ENCODE assay signal across 8 cellular contexts in the genomic region with DNA sequence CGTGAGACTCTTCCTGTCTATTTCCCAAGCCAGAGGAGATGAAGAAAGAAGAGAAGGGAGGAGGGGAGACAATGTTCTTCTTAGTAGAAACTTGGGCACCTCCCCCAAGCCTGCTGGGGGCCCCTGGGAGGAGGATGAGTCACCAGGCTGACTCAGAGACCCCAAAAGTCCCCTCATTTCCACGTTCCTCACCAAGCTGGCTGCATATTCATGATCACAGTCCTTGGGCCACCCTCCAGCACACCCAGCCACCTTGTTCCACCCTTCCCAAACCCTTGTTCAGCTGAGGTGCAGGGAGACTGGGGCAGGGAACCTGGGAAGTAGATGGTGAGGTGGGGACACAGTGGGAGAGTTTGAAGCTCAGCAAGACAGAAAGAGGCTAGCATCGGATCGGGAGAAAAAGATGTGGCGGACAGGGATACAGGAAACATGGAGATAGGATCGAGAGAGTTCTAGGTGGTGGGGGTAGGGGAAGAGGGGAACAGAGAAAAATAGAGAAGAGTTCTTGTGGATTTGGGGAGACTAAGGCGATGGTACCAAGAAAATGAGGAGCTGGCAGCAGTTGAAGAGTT. TPM values are rescaled to one million over a fixed set of nuclear protein-coding genes. Genes with fewer than 3 reads are reported as not detected.
A peak's percentile ranks its signal among the peaks of the same experiment; 100 is the strongest.
DNase-seq lines count a peak whose midpoint lies in the region; ATAC-seq and TF ChIP-seq lines count a peak whose summit lies in the region.

No MANE protein-coding gene starts in this region.

- no peaks in the 10 kb centered on the region for H3K9me3 Mint-ChIP-seq in activated CD4-positive, alpha-beta memory T cell treated with anti-CD3 and anti-CD28 coated beads for 36 hours
- no peaks in the 10 kb centered on the region for H3K9me3 Mint-ChIP-seq in activated CD4-positive, alpha-beta memory T cell treated with anti-CD3 and anti-CD28 coated beads, Interleukin-2, amount 10 ng/mL, durations not matched to agents 7 days and 5 days
- H3K9me3 Mint-ChIP-seq in activated T-helper 17 cell treated with anti-CD3 and anti-CD28 coated beads, Interleukin-2, amount 50 U/mL, for 72 hours: no peaks in the 10 kb centered on the region

- H3K36me3 Mint-ChIP-seq in activated CD4-positive, alpha-beta memory T cell treated with anti-CD3 and anti-CD28 coated beads for 36 hours: no peaks in the 10 kb centered on the region
- no peaks in the 10 kb centered on the region for H3K36me3 Mint-ChIP-seq in activated CD4-positive, alpha-beta memory T cell treated with anti-CD3 and anti-CD28 coated beads, Interleukin-2, amount 10 ng/mL, durations not matched to agents 7 days and 5 days (ENCODE audit: low read depth)
- H3K36me3 Mint-ChIP-seq in activated T-helper 17 cell treated with anti-CD3 and anti-CD28 coated beads, Interleukin-2, amount 50 U/mL, for 72 hours (ENCODE audit: low read depth): peaks cover 1% of the 10 kb centered on the region

- CTCF ChIA-PET in activated CD4-positive, alpha-beta memory T cell treated with anti-CD3 and anti-CD28 coated beads for 36 hours (lab: Charles Lee): interaction anchor here (0.8 to 4.2 kb wide), 13 partner anchors 15 to 475 kb away, joined by 3 to 74 read pairs (median 8); a partner anchor contains a TSS
- CTCF ChIA-PET in activated CD4-positive, alpha-beta memory T cell treated with anti-CD3 and anti-CD28 coated beads, Interleukin-2, amount 10 ng/mL, durations not matched to agents 7 days and 5 days (lab: Charles Lee): interaction anchor here (1.0 to 4.2 kb wide), 9 partner anchors 14 to 313 kb away, joined by 3 to 43 read pairs (median 8); a partner anchor contains a TSS

- peaks cover 0 to 27% (median 12%) of the 10 kb centered on the region in 9 donors for H3K36me3 ChIP-seq in heart left ventricle

- peak overlapping the region; percentile 43 for H3K4me3 Mint-ChIP-seq in activated CD4-positive, alpha-beta memory T cell treated with anti-CD3 and anti-CD28 coated beads for 36 hours
- H3K4me3 Mint-ChIP-seq in activated CD4-positive, alpha-beta memory T cell treated with anti-CD3 and anti-CD28 coated beads, Interleukin-2, amount 10 ng/mL, durations not matched to agents 7 days and 5 days: no peak overlapping the region
- peak overlapping the region; percentile 28 for H3K4me3 Mint-ChIP-seq in activated T-helper 17 cell treated with anti-CD3 and anti-CD28 coated beads, Interleukin-2, amount 50 U/mL, for 72 hours

- WGBS in heart left ventricle, 4 donors: 13 to 28% (median 22%) methylated on average over 7 of the region's 7 CpGs

- H3K9me3 ChIP-seq in heart left ventricle: no peaks in the 10 kb centered on the region

- no peaks in the 10 kb centered on the region for H3K27me3 ChIP-seq in heart left ventricle

- peaks cover 3% of the 10 kb centered on the region for H3K27me3 Mint-ChIP-seq in activated CD4-positive, alpha-beta memory T cell treated with anti-CD3 and anti-CD28 coated beads for 36 hours
- no peaks in the 10 kb centered on the region for H3K27me3 Mint-ChIP-seq in activated CD4-positive, alpha-beta memory T cell treated with anti-CD3 and anti-CD28 coated beads, Interleukin-2, amount 10 ng/mL, durations not matched to agents 7 days and 5 days
- no peaks in the 10 kb centered on the region for H3K27me3 Mint-ChIP-seq in activated T-helper 17 cell treated with anti-CD3 and anti-CD28 coated beads, Interleukin-2, amount 50 U/mL, for 72 hours

- ATAC-seq in activated T-helper 17 cell treated with anti-CD3 and anti-CD28 coated beads, Interleukin-2, amount 50 U/mL, for 72 hours (replicated peaks): no peak
- peak in 3 of 4 donors; percentile 2 to 40 (median 5) for ATAC-seq in heart left ventricle
- ATAC-seq in sciatic nerve: peak; percentile 58
- no peak for ATAC-seq in HG03457 (IDR thresholded peaks at IDR 0.05; ENCODE audit: unreplicated experiment)
- no peak for ATAC-seq in GM18870 (IDR thresholded peaks at IDR 0.05; ENCODE audit: unreplicated experiment)
- ATAC-seq in HG02798 (IDR thresholded peaks at IDR 0.05; ENCODE audit: poor library complexity, unreplicated experiment): no peak

- H3K4me1 Mint-ChIP-seq in activated CD4-positive, alpha-beta memory T cell treated with anti-CD3 and anti-CD28 coated beads for 36 hours (ENCODE audit: low read depth): peaks cover 30% of the 10 kb centered on the region
- H3K4me1 Mint-ChIP-seq in activated CD4-positive, alpha-beta memory T cell treated with anti-CD3 and anti-CD28 coated beads, Interleukin-2, amount 10 ng/mL, durations not matched to agents 7 days and 5 days: peaks cover 32% of the 10 kb centered on the region
- H3K4me1 Mint-ChIP-seq in activated T-helper 17 cell treated with anti-CD3 and anti-CD28 coated beads, Interleukin-2, amount 50 U/mL, for 72 hours: peaks cover 3% of the 10 kb centered on the region

- H3K27ac ChIP-seq in heart left ventricle: peak overlapping the region; percentile 71 to 94 (median 85)

- DNase-seq in activated CD4-positive, alpha-beta memory T cell treated with anti-CD3 and anti-CD28 coated beads for 36 hours: peak; percentile 65
- no peak for DNase-seq in activated CD4-positive, alpha-beta memory T cell treated with anti-CD3 and anti-CD28 coated beads, Interleukin-2, amount 10 ng/mL, durations not matched to agents 7 days and 5 days
- peak in 1 of 5 donors; percentile 66 for DNase-seq in heart left ventricle
- peak; percentile 74 for DNase-seq in sciatic nerve (ENCODE audit: low spot score)

- intact Hi-C loops in activated CD4-positive, alpha-beta memory T cell treated with anti-CD3 and anti-CD28 coated beads for 36 hours (cut with micrococcal nuclease): no loop called here
- intact Hi-C loops in heart left ventricle (cut with DNase I): loop anchor here in 9 of 10 donors (5.0 to 10.0 kb wide), 9 partner anchors 38 to 473 kb away; a partner anchor contains a TSS
- intact Hi-C loops in sciatic nerve (cut with DNase I): no loop called here

- H3K4me3 ChIP-seq in heart left ventricle: peak overlapping the region; percentile 52 to 78 (median 62)

- POLR2A ChIA-PET in activated CD4-positive, alpha-beta memory T cell treated with anti-CD3 and anti-CD28 coated beads for 36 hours (lab: Charles Lee): interaction anchor here (0.7 to 1.5 kb wide), 4 partner anchors 18 to 307 kb away, joined by 3 to 6 read pairs (median 3); a partner anchor contains a TSS
- POLR2A ChIA-PET in activated CD4-positive, alpha-beta memory T cell treated with anti-CD3 and anti-CD28 coated beads, Interleukin-2, amount 10 ng/mL, durations not matched to agents 7 days and 5 days (lab: Charles Lee): interaction anchor here (0.7 to 4.4 kb wide), 7 partner anchors 8 to 188 kb away, joined by 3 to 32 read pairs (median 6); a partner anchor contains a TSS

- H3K4me1 ChIP-seq in heart left ventricle: peaks cover 0 to 41% (median 23%) of the 10 kb centered on the region in 12 donors

- TF ChIP-seq CTCF in heart left ventricle (IDR thresholded peaks at IDR 0.05): no peak

- TF ChIP-seq POLR2A in heart left ventricle (IDR thresholded peaks at IDR 0.05): no peak

- no peak overlapping the region for H3K27ac Mint-ChIP-seq in activated CD4-positive, alpha-beta memory T cell treated with anti-CD3 and anti-CD28 coated beads for 36 hours
- no peak overlapping the region for H3K27ac Mint-ChIP-seq in activated CD4-positive, alpha-beta memory T cell treated with anti-CD3 and anti-CD28 coated beads, Interleukin-2, amount 10 ng/mL, durations not matched to agents 7 days and 5 days
- H3K27ac Mint-ChIP-seq in activated T-helper 17 cell treated with anti-CD3 and anti-CD28 coated beads, Interleukin-2, amount 50 U/mL, for 72 hours: no peak overlapping the region

RNA-seq across cellular contexts. Expression of a gene that starts 0.7 kb away (rescaled TPM):
- 1 to 10 TPM; 2.9 to 4.1 TPM for total RNA-seq in activated CD4-positive, alpha-beta memory T cell treated with anti-CD3 and anti-CD28 coated beads for 36 hours
- under 1 TPM; 0.40 to 0.43 TPM for total RNA-seq in activated CD4-positive, alpha-beta memory T cell treated with anti-CD3 and anti-CD28 coated beads, Interleukin-2, amount 10 ng/mL, durations not matched to agents 7 days and 5 days
- under 1 TPM; 0.66 to 0.91 TPM for total RNA-seq in activated T-helper 17 cell treated with anti-CD3 and anti-CD28 coated beads, Interleukin-2, amount 50 U/mL, for 72 hours
- 10 to 100 TPM; 18.2 to 97.6 (median 49.3) TPM for total RNA-seq in heart left ventricle
- polyA plus RNA-seq in heart left ventricle: 100 to 1,000 TPM in 1 of 2 donors, 10 to 100 TPM in 1; 79.5 to 107 TPM
- total RNA-seq in sciatic nerve: 90.1 TPM

RNA-seq across cellular contexts. Expression of a gene that starts 5.1 kb away (rescaled TPM):
- total RNA-seq in activated CD4-positive, alpha-beta memory T cell treated with anti-CD3 and anti-CD28 coated beads for 36 hours: 1,000 to 10,000 TPM; 1,861 to 1,992 TPM
- 1,000 to 10,000 TPM; 2,022 to 2,087 TPM for total RNA-seq in activated CD4-positive, alpha-beta memory T cell treated with anti-CD3 and anti-CD28 coated beads, Interleukin-2, amount 10 ng/mL, durations not matched to agents 7 days and 5 days
- 1,000 to 10,000 TPM; 1,111 to 1,746 TPM for total RNA-seq in activated T-helper 17 cell treated with anti-CD3 and anti-CD28 coated beads, Interleukin-2, amount 50 U/mL, for 72 hours
- total RNA-seq in heart left ventricle (1,000 to 10,000 TPM in 1 of 9 donors, 100 to 1,000 TPM in 8; 537 to 1,013 (median 772) TPM), sciatic nerve (1,621 TPM)
- 1,000 to 10,000 TPM; 3,213 to 7,204 TPM for polyA plus RNA-seq in heart left ventricle

RNA-seq across cellular contexts. Expression of a gene that starts 8.0 kb away (rescaled TPM):
- 100 to 1,000 TPM; 134 to 136 TPM for total RNA-seq in activated CD4-positive, alpha-beta memory T cell treated with anti-CD3 and anti-CD28 coated beads for 36 hours
- total RNA-seq in activated CD4-positive, alpha-beta memory T cell treated with anti-CD3 and anti-CD28 coated beads, Interleukin-2, amount 10 ng/mL, durations not matched to agents 7 days and 5 days: 100 to 1,000 TPM; 120 to 127 TPM
- total RNA-seq in activated T-helper 17 cell treated with anti-CD3 and anti-CD28 coated beads, Interleukin-2, amount 50 U/mL, for 72 hours: 100 to 1,000 TPM in 1 of 2 donors, 10 to 100 TPM in 1; 89.7 to 167 TPM
- total RNA-seq in heart left ventricle: 100 to 1,000 TPM in 3 of 9 donors, 10 to 100 TPM in 6; 55.0 to 175 (median 79.5) TPM
- 100 to 1,000 TPM in 1 of 2 donors, 10 to 100 TPM in 1; 87.4 to 222 TPM for polyA plus RNA-seq in heart left ventricle
- total RNA-seq in sciatic nerve: 72.8 TPM

RNA-seq across cellular contexts. Expression of a gene that starts 17.7 kb away (rescaled TPM):
- total RNA-seq in activated CD4-positive, alpha-beta memory T cell treated with anti-CD3 and anti-CD28 coated beads for 36 hours: 1 to 10 TPM; 8.5 to 8.7 TPM
- total RNA-seq in activated CD4-positive, alpha-beta memory T cell treated with anti-CD3 and anti-CD28 coated beads, Interleukin-2, amount 10 ng/mL, durations not matched to agents 7 days and 5 days: 1 to 10 TPM; 7.0 to 8.4 TPM
- total RNA-seq in activated T-helper 17 cell treated with anti-CD3 and anti-CD28 coated beads, Interleukin-2, amount 50 U/mL, for 72 hours: 1 to 10 TPM; 7.4 to 9.3 TPM
- total RNA-seq in heart left ventricle: 1 to 10 TPM; 2.5 to 7.2 (median 4.5) TPM
- 1 to 10 TPM; 4.8 to 5.7 TPM for polyA plus RNA-seq in heart left ventricle
- total RNA-seq in sciatic nerve: 11.8 TPM

RNA-seq across cellular contexts. Expression of a gene that starts 22.1 kb away (rescaled TPM):
- 10 to 100 TPM; 67.0 to 68.7 TPM for total RNA-seq in activated CD4-positive, alpha-beta memory T cell treated with anti-CD3 and anti-CD28 coated beads for 36 hours
- total RNA-seq in activated CD4-positive, alpha-beta memory T cell treated with anti-CD3 and anti-CD28 coated beads, Interleukin-2, amount 10 ng/mL, durations not matched to agents 7 days and 5 days: 10 to 100 TPM; 42.5 to 42.6 TPM
- total RNA-seq in activated T-helper 17 cell treated with anti-CD3 and anti-CD28 coated beads, Interleukin-2, amount 50 U/mL, for 72 hours: 100 to 1,000 TPM; 109 to 117 TPM
- total RNA-seq in heart left ventricle (10 to 100 TPM; 31.6 to 83.9 (median 48.4) TPM), sciatic nerve (73.9 TPM)
- 100 to 1,000 TPM in 1 of 2 donors, 10 to 100 TPM in 1; 32.5 to 163 TPM for polyA plus RNA-seq in heart left ventricle

Comparison
In these comparisons a context has a peak if more than half of its experiments do, and no peak if none do; other contexts are left out.
1. ATAC-seq: peak in heart left ventricle (3 of 4) and sciatic nerve (single experiment); none in activated T-helper 17 cell treated with anti-CD3 and anti-CD28 coated beads, Interleukin-2, amount 50 U/mL, for 72 hours (single experiment), HG03457 (single experiment), GM18870 (single experiment) and HG02798 (single experiment).
2. intact Hi-C loops: an anchor here in heart left ventricle (5.0 to 10.0 kb wide); none called in activated CD4-positive, alpha-beta memory T cell treated with anti-CD3 and anti-CD28 coated beads for 36 hours and sciatic nerve.